In genomic region chr1:166083887-166084286, GRCh38 we compare ENCODE assay signal across 10 cellular contexts.
A peak's percentile ranks its signal among the peaks of the same experiment; 100 is the strongest.
DNase-seq lines count a peak whose midpoint lies in the region; ATAC-seq and TF ChIP-seq lines count a peak whose summit lies in the region.
"Had no signal": no experiment of that assay in that cellular context is flagged by ENCODE, and none has a peak within 500 bp of the region (broad histone marks: within the 10 kb centered on the region; RNA-seq: fewer than 3 reads in every experiment).

No MANE protein-coding gene starts in this region.

- TF ChIP-seq CTCF in mucosa of descending colon (IDR thresholded peaks at IDR 0.05) (no peak), smooth muscle cell (IDR thresholded peaks at IDR 0.05; ENCODE audit: borderline replicate concordance, insufficient read depth, poor library complexity, severe bottlenecking) (no peak)

- no peaks in the 10 kb centered on the region for H4K20me1 ChIP-seq in smooth muscle cell (ENCODE audit: low read depth)

- no peak overlapping the region for H3K4me3 ChIP-seq in mucosa of descending colon
- H3K4me3 ChIP-seq in smooth muscle cell = no peak overlapping the region

- peak overlapping the region; percentile 29 for H3K27ac Mint-ChIP-seq in activated T-helper 2 cell treated with anti-CD3 and anti-CD28 coated beads, Interferon-gamma antibody, Interleukin-2, Interleukin-4, amounts not matched to agents 10 μg/mL and 5 μg/mL and 100 μg/mL, durations not matched to agents 14 hours and 24 hours and 36 hours
- H3K27ac Mint-ChIP-seq: effector memory CD8-positive, alpha-beta T cell had no signal

- no peak for DNase-seq in activated T-helper 2 cell treated with anti-CD3 and anti-CD28 coated beads, Interferon-gamma antibody, Interleukin-2, Interleukin-4, amounts not matched to agents 10 μg/mL and 5 μg/mL and 100 μg/mL, durations not matched to agents 14 hours and 24 hours and 36 hours (ENCODE audit: low spot score)
- DNase-seq in mucosa of descending colon (no peak), smooth muscle cell (lab: John Stamatoyannopoulos, UW; ENCODE audit: unreplicated experiment) (no peak), ureter (ENCODE audit: low spot score) (no peak)
- DNase-seq: anterior cingulate cortex; DMS79; effector memory CD8-positive, alpha-beta T cell had no signal

- no peaks in the 10 kb centered on the region for H3K27me3 Mint-ChIP-seq in activated T-helper 2 cell treated with anti-CD3 and anti-CD28 coated beads, Interferon-gamma antibody, Interleukin-2, Interleukin-4, amounts not matched to agents 10 μg/mL and 5 μg/mL and 100 μg/mL, durations not matched to agents 14 hours and 24 hours and 36 hours (ENCODE audit: low read depth)

- ATAC-seq in GM18861 (IDR thresholded peaks at IDR 0.05; ENCODE audit: unreplicated experiment) (peak; percentile 74), GM21360 (IDR thresholded peaks at IDR 0.05; ENCODE audit: unreplicated experiment) (peak; percentile 83), HG03039 (IDR thresholded peaks at IDR 0.05; ENCODE audit: unreplicated experiment) (peak; percentile 74), mucosa of descending colon (no peak)
- ATAC-seq: effector memory CD8-positive, alpha-beta T cell had no signal

- no peak overlapping the region for H3K4me3 Mint-ChIP-seq in activated T-helper 2 cell treated with anti-CD3 and anti-CD28 coated beads, Interferon-gamma antibody, Interleukin-2, Interleukin-4, amounts not matched to agents 10 μg/mL and 5 μg/mL and 100 μg/mL, durations not matched to agents 14 hours and 24 hours and 36 hours (ENCODE audit: low read depth)
- H3K4me3 Mint-ChIP-seq: effector memory CD8-positive, alpha-beta T cell had no signal

- peaks cover 29% of the 10 kb centered on the region for H3K4me1 Mint-ChIP-seq in activated T-helper 2 cell treated with anti-CD3 and anti-CD28 coated beads, Interferon-gamma antibody, Interleukin-2, Interleukin-4, amounts not matched to agents 10 μg/mL and 5 μg/mL and 100 μg/mL, durations not matched to agents 14 hours and 24 hours and 36 hours (ENCODE audit: low read depth)

- no peaks in the 10 kb centered on the region for H3K27me3 ChIP-seq in smooth muscle cell (ENCODE audit: low read depth)

- H3K36me3 Mint-ChIP-seq in activated T-helper 2 cell treated with anti-CD3 and anti-CD28 coated beads, Interferon-gamma antibody, Interleukin-2, Interleukin-4, amounts not matched to agents 10 μg/mL and 5 μg/mL and 100 μg/mL, durations not matched to agents 14 hours and 24 hours and 36 hours (ENCODE audit: low read depth) = no peaks in the 10 kb centered on the region

- intact Hi-C loops in activated T-helper 2 cell treated with anti-CD3 and anti-CD28 coated beads, Interferon-gamma antibody, Interleukin-2, Interleukin-4, amounts not matched to agents 10 μg/mL and 5 μg/mL and 100 μg/mL, durations not matched to agents 14 hours and 24 hours and 36 hours (cut with micrococcal nuclease) = loop anchor here (5.0 kb wide), 1 partner anchor 162 kb away; no protein-coding TSS in a partner anchor
- intact Hi-C loops in mucosa of descending colon (cut with DNase I, micrococcal nuclease) = no loop called here

- no peaks in the 10 kb centered on the region for H3F3A ChIP-seq in smooth muscle cell (ENCODE audit: low read depth)

- H2AFZ ChIP-seq in smooth muscle cell (ENCODE audit: low read depth) = no peak overlapping the region

- H3K9me3 ChIP-seq in mucosa of descending colon = no peaks in the 10 kb centered on the region
- no peaks in the 10 kb centered on the region for H3K9me3 ChIP-seq in smooth muscle cell (replicated peaks; ENCODE audit: low read depth)

- no peak overlapping the region for H3K27ac ChIP-seq in smooth muscle cell (ENCODE audit: low read depth)

- H3K79me2 ChIP-seq in smooth muscle cell (ENCODE audit: low read depth) = no peaks in the 10 kb centered on the region

- H3K4me1 ChIP-seq in mucosa of descending colon (ENCODE audit: low read depth) (no peaks in the 10 kb centered on the region), smooth muscle cell (ENCODE audit: low read depth) (no peaks in the 10 kb centered on the region)

- no peak overlapping the region for H3K9ac ChIP-seq in smooth muscle cell (ENCODE audit: low read depth)

- no peak overlapping the region for H3K4me2 ChIP-seq in smooth muscle cell

- no peaks in the 10 kb centered on the region for H3K9me3 Mint-ChIP-seq in activated T-helper 2 cell treated with anti-CD3 and anti-CD28 coated beads, Interferon-gamma antibody, Interleukin-2, Interleukin-4, amounts not matched to agents 10 μg/mL and 5 μg/mL and 100 μg/mL, durations not matched to agents 14 hours and 24 hours and 36 hours

- WGBS in smooth muscle cell (ENCODE audit: low lambda C conversion rate) = 39% methylated on average over 2 of the region's 2 CpGs

- H3K36me3 ChIP-seq in mucosa of descending colon (ENCODE audit: low read depth) = no peaks in the 10 kb centered on the region
- H3K36me3 ChIP-seq in smooth muscle cell (ENCODE audit: low read depth) = no peaks in the 10 kb centered on the region
